Comparison of ENCODE assay signal across 11 cellular contexts in the genomic region with DNA sequence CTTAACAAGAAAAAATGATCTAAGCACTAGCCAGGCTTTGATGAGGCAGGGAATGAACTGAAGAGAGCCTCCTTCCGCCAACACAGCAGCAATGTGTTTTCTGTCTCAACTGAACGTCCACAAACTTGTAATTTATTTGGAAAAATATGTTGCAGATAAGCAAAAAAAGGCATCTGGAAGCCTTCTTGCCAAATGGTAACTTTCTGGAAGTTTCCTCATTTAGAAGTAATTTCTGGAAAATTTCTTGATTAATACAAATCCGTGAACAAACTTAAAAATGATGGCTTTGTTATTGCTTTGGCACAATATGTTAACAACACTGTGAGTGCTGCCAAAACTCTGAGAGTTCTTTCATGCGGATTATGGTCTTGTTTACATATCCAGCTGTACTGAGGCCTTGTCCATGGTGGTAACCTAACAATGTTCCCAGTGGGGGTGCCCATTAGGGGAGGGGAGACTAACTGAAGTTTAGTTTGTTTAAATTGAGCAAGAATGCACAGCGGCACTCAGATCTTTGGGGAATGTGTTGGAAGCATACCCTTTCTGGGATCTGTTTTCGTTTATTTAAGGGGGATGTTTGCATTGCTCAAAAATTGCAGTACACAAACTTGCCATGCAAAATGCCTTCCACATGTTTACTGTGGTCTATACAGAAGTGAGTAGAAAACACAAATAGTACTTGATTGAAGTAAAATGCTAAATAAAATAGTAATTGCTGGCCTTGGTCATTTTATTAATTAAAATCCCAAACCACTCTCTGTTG.
DNase-seq lines count a peak whose midpoint lies in the region; ATAC-seq and TF ChIP-seq lines count a peak whose summit lies in the region.
"Had no signal": no experiment of that assay in that cellular context is flagged by ENCODE, and none has a peak within 500 bp of the region (broad histone marks: within the 10 kb centered on the region; RNA-seq: fewer than 3 reads in every experiment).

No MANE protein-coding gene starts in this region.

- no peaks in the 10 kb centered on the region for H3K9me2 ChIP-seq in hepatocyte (replicated peaks; ENCODE audit: insufficient read depth)

- TF ChIP-seq EP300 in Ishikawa (IDR thresholded peaks at IDR 0.05; ENCODE audit: borderline replicate concordance), result peak; percentile 81

- peaks cover 78% of the 10 kb centered on the region for H3K27me3 Mint-ChIP-seq in WTC11 (ENCODE audit: low read depth)
- H3K27me3 Mint-ChIP-seq in activated T-helper 2 cell treated with anti-CD3 and anti-CD28 coated beads, Interferon-gamma antibody, Interleukin-2, Interleukin-4, amounts not matched to agents 10 μg/mL and 5 μg/mL and 100 μg/mL, durations not matched to agents 14 hours and 24 hours and 36 hours (ENCODE audit: low read depth), result no peaks in the 10 kb centered on the region
- H3K27me3 Mint-ChIP-seq: progenitor cell of endocrine pancreas had no signal

- no peak overlapping the region for H3K27ac Mint-ChIP-seq in WTC11
- H3K27ac Mint-ChIP-seq in activated T-helper 2 cell treated with anti-CD3 and anti-CD28 coated beads, Interferon-gamma antibody, Interleukin-2, Interleukin-4, amounts not matched to agents 10 μg/mL and 5 μg/mL and 100 μg/mL, durations not matched to agents 14 hours and 24 hours and 36 hours, result no peak overlapping the region
- H3K27ac Mint-ChIP-seq: progenitor cell of endocrine pancreas had no signal

- POLR2A ChIA-PET in WTC11 (lab: Charles Lee), result no interaction called here

- H2AFZ ChIP-seq in hepatocyte, result no peak overlapping the region

- no peak overlapping the region for H3K4me3 Mint-ChIP-seq in WTC11
- no peak overlapping the region for H3K4me3 Mint-ChIP-seq in activated T-helper 2 cell treated with anti-CD3 and anti-CD28 coated beads, Interferon-gamma antibody, Interleukin-2, Interleukin-4, amounts not matched to agents 10 μg/mL and 5 μg/mL and 100 μg/mL, durations not matched to agents 14 hours and 24 hours and 36 hours (ENCODE audit: low read depth)

- H3K79me2 ChIP-seq in hepatocyte, result no peaks in the 10 kb centered on the region

- peaks cover 19% of the 10 kb centered on the region for H3K4me1 ChIP-seq in hepatocyte (ENCODE audit: insufficient read depth)

- no peaks in the 10 kb centered on the region for H3K9me3 ChIP-seq in hepatocyte (ENCODE audit: low read depth)

- TF ChIP-seq POLR2A in GM18505 (IDR thresholded peaks at IDR 0.05; ENCODE audit: borderline replicate concordance, extremely low read depth, insufficient read depth, insufficient read length), result no peak

- CTCF ChIA-PET in WTC11 (lab: Charles Lee), result no interaction called here

- no peaks in the 10 kb centered on the region for H3K9me3 Mint-ChIP-seq in WTC11
- no peaks in the 10 kb centered on the region for H3K9me3 Mint-ChIP-seq in activated T-helper 2 cell treated with anti-CD3 and anti-CD28 coated beads, Interferon-gamma antibody, Interleukin-2, Interleukin-4, amounts not matched to agents 10 μg/mL and 5 μg/mL and 100 μg/mL, durations not matched to agents 14 hours and 24 hours and 36 hours

- 31% methylated on average over 6 of the region's 6 CpGs for WGBS in hepatocyte (ENCODE audit: low lambda C conversion rate, missing lambda C conversion rate)

- peak overlapping the region; percentile 75 for H3K27ac ChIP-seq in hepatocyte

- TF ChIP-seq RAD21 in Ishikawa (IDR thresholded peaks at IDR 0.05; ENCODE audit: low read depth), result peak; percentile 7; the same call in 1 of the 2 replicates

- no peaks in the 10 kb centered on the region for H3K36me3 Mint-ChIP-seq in WTC11
- no peaks in the 10 kb centered on the region for H3K36me3 Mint-ChIP-seq in activated T-helper 2 cell treated with anti-CD3 and anti-CD28 coated beads, Interferon-gamma antibody, Interleukin-2, Interleukin-4, amounts not matched to agents 10 μg/mL and 5 μg/mL and 100 μg/mL, durations not matched to agents 14 hours and 24 hours and 36 hours (ENCODE audit: low read depth)

- intact Hi-C loops in activated T-helper 2 cell treated with anti-CD3 and anti-CD28 coated beads, Interferon-gamma antibody, Interleukin-2, Interleukin-4, amounts not matched to agents 10 μg/mL and 5 μg/mL and 100 μg/mL, durations not matched to agents 14 hours and 24 hours and 36 hours (cut with micrococcal nuclease), result no loop called here

- no peaks in the 10 kb centered on the region for H3K36me3 ChIP-seq in hepatocyte (replicated peaks; ENCODE audit: insufficient read depth, low read depth)

- no peak overlapping the region for H3K4me3 ChIP-seq in hepatocyte

- no peaks in the 10 kb centered on the region for H4K20me1 ChIP-seq in hepatocyte (ENCODE audit: insufficient read depth, poor library complexity, severe bottlenecking)

- TF ChIP-seq CTCF in WTC11 (IDR thresholded peaks at IDR 0.05), result no peak
- no peak for TF ChIP-seq CTCF in hepatocyte (IDR thresholded peaks at IDR 0.05; ENCODE audit: poor library complexity)

- no peaks in the 10 kb centered on the region for H3K27me3 ChIP-seq in hepatocyte

- DNase-seq in WTC11 (ENCODE audit: low spot score) (peak; percentile 34), hepatocyte (ENCODE audit: low spot score) (peak; percentile 54), smooth muscle cell of the brain vasculature (ENCODE audit: low read depth, low spot score) (peak; percentile 95), SK-N-DZ (ENCODE audit: low spot score) (no peak)
- no peak for DNase-seq in activated T-helper 2 cell treated with anti-CD3 and anti-CD28 coated beads, Interferon-gamma antibody, Interleukin-2, Interleukin-4, amounts not matched to agents 10 μg/mL and 5 μg/mL and 100 μg/mL, durations not matched to agents 14 hours and 24 hours and 36 hours (ENCODE audit: low spot score)
- DNase-seq: activated naive CD4-positive, alpha-beta T cell treated with anti-CD3 and anti-CD28 coated beads, Interleukin-2, amount 50 U/mL, for 16 hours; NCI-H226 had no signal

- H3K4me2 ChIP-seq in hepatocyte, result peak overlapping the region; percentile 8

- peaks cover 21% of the 10 kb centered on the region for H3K4me1 Mint-ChIP-seq in WTC11
- no peaks in the 10 kb centered on the region for H3K4me1 Mint-ChIP-seq in activated T-helper 2 cell treated with anti-CD3 and anti-CD28 coated beads, Interferon-gamma antibody, Interleukin-2, Interleukin-4, amounts not matched to agents 10 μg/mL and 5 μg/mL and 100 μg/mL, durations not matched to agents 14 hours and 24 hours and 36 hours (ENCODE audit: low read depth)

- ATAC-seq in WTC11 (peak; percentile 38), GM18868 (IDR thresholded peaks at IDR 0.05; ENCODE audit: unreplicated experiment) (no peak), GM18505 (IDR thresholded peaks at IDR 0.05; ENCODE audit: unreplicated experiment) (no peak)

TF ChIP-seq in Ishikawa, 13 proteins besides CTCF, POLR2A, EP300 and RAD21 (continues in another document):
- peak; percentile 63; the same call in 1 of the 2 replicates for TF ChIP-seq FOXM1 (IDR thresholded peaks at IDR 0.05; ENCODE audit: borderline replicate concordance, low read depth)
- peak; percentile 91 for TF ChIP-seq NFIC (IDR thresholded peaks at IDR 0.05)
- TF ChIP-seq EGR1 (IDR thresholded peaks at IDR 0.05), result no peak

TF ChIP-seq in WTC11, 78 proteins besides CTCF, POLR2A, EP300 and RAD21:
- TF ChIP-seq, protein P1, sequence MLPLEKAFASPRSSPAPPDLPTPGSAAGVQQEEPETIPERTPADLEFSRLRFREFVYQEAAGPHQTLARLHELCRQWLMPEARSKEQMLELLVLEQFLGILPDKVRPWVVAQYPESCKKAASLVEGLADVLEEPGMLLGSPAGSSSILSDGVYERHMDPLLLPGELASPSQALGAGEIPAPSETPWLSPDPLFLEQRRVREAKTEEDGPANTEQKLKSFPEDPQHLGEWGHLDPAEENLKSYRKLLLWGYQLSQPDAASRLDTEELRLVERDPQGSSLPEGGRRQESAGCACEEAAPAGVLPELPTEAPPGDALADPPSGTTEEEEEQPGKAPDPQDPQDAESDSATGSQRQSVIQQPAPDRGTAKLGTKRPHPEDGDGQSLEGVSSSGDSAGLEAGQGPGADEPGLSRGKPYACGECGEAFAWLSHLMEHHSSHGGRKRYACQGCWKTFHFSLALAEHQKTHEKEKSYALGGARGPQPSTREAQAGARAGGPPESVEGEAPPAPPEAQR (CRISPR knock-in tag; IDR thresholded peaks at IDR 0.05), result no peak
- TF ChIP-seq TEAD1 (CRISPR knock-in tag; IDR thresholded peaks at IDR 0.05) (0 out of 2 replicates have a peak, but pooled peaks have one; percentile 21), GABPB1 (CRISPR knock-in tag; IDR thresholded peaks at IDR 0.05) (peak; percentile 71)
TF ChIP-seq in WTC11: peak in this region for 2.

Comparison
In these comparisons a context has a peak if more than half of its experiments do, and no peak if none do; other contexts are left out.
1. DNase-seq: peak in WTC11 (single experiment), hepatocyte (single experiment) and smooth muscle cell of the brain vasculature (single experiment); none in activated T-helper 2 cell treated with anti-CD3 and anti-CD28 coated beads, Interferon-gamma antibody, Interleukin-2, Interleukin-4, amounts not matched to agents 10 μg/mL and 5 μg/mL and 100 μg/mL, durations not matched to agents 14 hours and 24 hours and 36 hours (single experiment) and SK-N-DZ (single experiment).